Comparison of ENCODE assay signal across 30 cellular contexts in the genomic region with DNA sequence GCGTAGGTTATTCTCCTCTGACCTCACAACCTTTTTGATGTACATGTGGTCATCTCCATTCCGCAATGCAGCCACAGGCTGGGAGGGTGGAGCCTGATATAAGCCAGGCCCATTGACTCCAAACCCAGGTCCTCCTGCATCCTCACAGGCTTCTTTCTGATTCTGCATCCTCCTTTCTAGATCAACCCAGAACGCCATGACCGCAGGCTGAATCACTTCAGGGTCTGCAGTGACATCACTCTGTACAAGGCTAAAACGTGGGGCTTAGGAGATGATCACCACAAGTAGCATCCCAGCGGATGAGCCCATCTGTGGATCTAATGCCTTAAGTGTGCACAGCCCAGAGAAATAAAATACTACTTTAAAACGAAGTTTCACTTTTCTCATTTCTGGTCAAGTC. TPM values are rescaled to one million over a fixed set of nuclear protein-coding genes. Genes with fewer than 3 reads are reported as not detected.
"Had no signal": no experiment of that assay in that cellular context is flagged by ENCODE, and none has a peak within 500 bp of the region (broad histone marks: within the 10 kb centered on the region; RNA-seq: fewer than 3 reads in every experiment).

No MANE protein-coding gene starts in this region.

- DNase-seq: activated CD4-positive, alpha-beta memory T cell treated with anti-CD3 and anti-CD28 coated beads for 36 hours; activated CD4-positive, alpha-beta T cell treated with anti-CD3 and anti-CD28 coated beads for 36 hours; activated CD4-positive, alpha-beta T cell treated with anti-CD3 and anti-CD28 coated beads, Interleukin-2, amount 50 U/mL, for 1 hour; activated CD8-positive, alpha-beta memory T cell treated with anti-CD3 and anti-CD28 coated beads, Interleukin-2, amount 10 ng/mL, durations not matched to agents 7 days and 5 days; activated effector memory CD4-positive, alpha-beta T cell treated with anti-CD3 and anti-CD28 coated beads, Interleukin-2, amount 50 U/mL, for 16 hours; activated naive CD4-positive, alpha-beta T cell; activated naive CD4-positive, alpha-beta T cell treated with anti-CD3 and anti-CD28 coated beads, Interleukin-2, amount 50 U/mL, for 16 hours; activated naive CD8-positive, alpha-beta T cell treated with anti-CD3 and anti-CD28 coated beads for 36 hours; activated T-cell treated with anti-CD3 and anti-CD28 coated beads, Interleukin-2, amount 50 U/mL, for 1 hour; activated T-cell treated with anti-CD3 and anti-CD28 coated beads, Interleukin-2, amount 50 U/mL, for 72 hours; amniotic stem cell; aorta; brain microvascular endothelial cell; central memory CD4-positive, alpha-beta T cell; NCI-H1105; NCI-H1417 treated with DMSO at 0.1 percent for 48 hours; NCI-H187 treated with DMSO at 0.1 percent for 48 hours; NCI-H2081; NCI-H345; NCI-H524 treated with DMSO at 0.1 percent for 48 hours; Peyer's patch; Right ventricle myocardium superior; SJCRH30 had no signal

- H3K9me3 ChIP-seq: Peyer's patch, SJCRH30 had no signal

- FAIRE-seq: colon, TTC549 had no signal

- ATAC-seq: activated CD4-positive, alpha-beta T cell treated with anti-CD3 and anti-CD28 coated beads for 36 hours; activated CD4-positive, CD25-positive, alpha-beta regulatory T cell treated with anti-CD3 and anti-CD28 coated beads, Interleukin-2, amount 50 U/mL, for 24 hours; activated CD8-positive, alpha-beta memory T cell treated with anti-CD3 and anti-CD28 coated beads, Interleukin-2, amount 10 ng/mL, durations not matched to agents 7 days and 5 days; activated T-cell treated with anti-CD3 and anti-CD28 coated beads, Interleukin-2, amount 50 U/mL, for 72 hours; activated T-helper 17 cell treated with anti-CD3 and anti-CD28 coated beads, Interleukin-2, amount 50 U/mL, for 72 hours; WTC11 had no signal

- H3K36me3 Mint-ChIP-seq: activated CD4-positive, alpha-beta memory T cell treated with anti-CD3 and anti-CD28 coated beads for 36 hours; activated CD8-positive, alpha-beta memory T cell treated with anti-CD3 and anti-CD28 coated beads, Interleukin-2, amount 10 ng/mL, durations not matched to agents 7 days and 5 days; activated naive CD8-positive, alpha-beta T cell treated with anti-CD3 and anti-CD28 coated beads for 36 hours; WTC11 had no signal

- H3K27ac Mint-ChIP-seq: activated CD4-positive, alpha-beta memory T cell treated with anti-CD3 and anti-CD28 coated beads for 36 hours; activated CD4-positive, alpha-beta T cell treated with anti-CD3 and anti-CD28 coated beads for 36 hours; activated CD8-positive, alpha-beta memory T cell treated with anti-CD3 and anti-CD28 coated beads, Interleukin-2, amount 10 ng/mL, durations not matched to agents 7 days and 5 days; activated naive CD8-positive, alpha-beta T cell treated with anti-CD3 and anti-CD28 coated beads for 36 hours; activated T-cell treated with anti-CD3 and anti-CD28 coated beads, Interleukin-2, amount 50 U/mL, for 72 hours; activated T-helper 17 cell treated with anti-CD3 and anti-CD28 coated beads, Interleukin-2, amount 50 U/mL, for 72 hours; T-helper 2 cell treated with Interferon-gamma antibody and Interleukin-4, amounts not matched to agents 5 μg/mL and 100 μg/mL, for 36 hours; WTC11 had no signal

- H3K27ac ChIP-seq: brain microvascular endothelial cell, Peyer's patch, SJCRH30, SK-N-MC had no signal

- H3K4me1 ChIP-seq: Peyer's patch, SJCRH30 had no signal

- H3K27me3 ChIP-seq: brain microvascular endothelial cell, Peyer's patch, SJCRH30 had no signal

- H3K4me3 ChIP-seq: Peyer's patch, SJCRH30, SK-N-MC had no signal

- H3K4me3 Mint-ChIP-seq: activated CD4-positive, alpha-beta memory T cell treated with anti-CD3 and anti-CD28 coated beads for 36 hours; activated CD4-positive, alpha-beta T cell treated with anti-CD3 and anti-CD28 coated beads for 36 hours; activated CD8-positive, alpha-beta memory T cell treated with anti-CD3 and anti-CD28 coated beads, Interleukin-2, amount 10 ng/mL, durations not matched to agents 7 days and 5 days; activated naive CD8-positive, alpha-beta T cell treated with anti-CD3 and anti-CD28 coated beads for 36 hours; activated T-cell treated with anti-CD3 and anti-CD28 coated beads, Interleukin-2, amount 50 U/mL, for 72 hours; activated T-helper 17 cell treated with anti-CD3 and anti-CD28 coated beads, Interleukin-2, amount 50 U/mL, for 72 hours; T-helper 2 cell treated with Interferon-gamma antibody and Interleukin-4, amounts not matched to agents 5 μg/mL and 100 μg/mL, for 36 hours; WTC11 had no signal

- H3K4me1 Mint-ChIP-seq: activated CD4-positive, alpha-beta T cell treated with anti-CD3 and anti-CD28 coated beads for 36 hours; activated naive CD8-positive, alpha-beta T cell treated with anti-CD3 and anti-CD28 coated beads for 36 hours; activated T-helper 17 cell treated with anti-CD3 and anti-CD28 coated beads, Interleukin-2, amount 50 U/mL, for 72 hours had no signal

- H3K36me3 ChIP-seq: brain microvascular endothelial cell, Peyer's patch, SJCRH30 had no signal

RNA-seq across cellular contexts. Expression of a gene that starts 16.1 kb away (rescaled TPM):
- total RNA-seq: Peyer's patch, Right ventricle myocardium superior had no signal
